1 cellular context compared by ENCODE assay signal in genomic region chr4:183101956-183102480, GRCh38.
TF ChIP-seq lines count a peak whose summit lies in the region.

No MANE protein-coding gene starts in this region.

TF ChIP-seq in IMR-90, 13 proteins besides CTCF, POLR2A, EP300 and RAD21:
- no peak for TF ChIP-seq USF2 (IDR thresholded peaks at IDR 0.05; ENCODE audit: low read depth, low read length)
- TF ChIP-seq CEBPB (IDR thresholded peaks at IDR 0.05; ENCODE audit: low read depth, low read length): no peak
- no peak for TF ChIP-seq RCOR1 (IDR thresholded peaks at IDR 0.05; ENCODE audit: insufficient replicate concordance, low read length)
- no peak for TF ChIP-seq SMC3 (IDR thresholded peaks at IDR 0.05; ENCODE audit: low read depth, low read length)
- no peak for TF ChIP-seq MXI1 (IDR thresholded peaks at IDR 0.05; ENCODE audit: borderline replicate concordance, low read depth, low read length)
- TF ChIP-seq ELK1 (IDR thresholded peaks at IDR 0.05; ENCODE audit: borderline replicate concordance, low read depth, low read length): no peak
- TF ChIP-seq RFX5 (IDR thresholded peaks at IDR 0.05; ENCODE audit: low read depth, low read length): no peak
- TF ChIP-seq MAZ (IDR thresholded peaks at IDR 0.05; ENCODE audit: borderline replicate concordance, low read depth, low read length): no peak
- no peak for TF ChIP-seq FOS (IDR thresholded peaks at IDR 0.05; ENCODE audit: low read depth, low read length)
- TF ChIP-seq CHD1 (IDR thresholded peaks at IDR 0.05; ENCODE audit: low read depth, low read length): no peak
- TF ChIP-seq MAFK (IDR thresholded peaks at IDR 0.05; ENCODE audit: low read depth, low read length): no peak
- no peak for TF ChIP-seq BHLHE40 (IDR thresholded peaks at IDR 0.05; ENCODE audit: low read depth, low read length)
- TF ChIP-seq NFE2L2 (IDR thresholded peaks at IDR 0.05; ENCODE audit: low read depth, low read length): no peak
